In the genomic region with DNA sequence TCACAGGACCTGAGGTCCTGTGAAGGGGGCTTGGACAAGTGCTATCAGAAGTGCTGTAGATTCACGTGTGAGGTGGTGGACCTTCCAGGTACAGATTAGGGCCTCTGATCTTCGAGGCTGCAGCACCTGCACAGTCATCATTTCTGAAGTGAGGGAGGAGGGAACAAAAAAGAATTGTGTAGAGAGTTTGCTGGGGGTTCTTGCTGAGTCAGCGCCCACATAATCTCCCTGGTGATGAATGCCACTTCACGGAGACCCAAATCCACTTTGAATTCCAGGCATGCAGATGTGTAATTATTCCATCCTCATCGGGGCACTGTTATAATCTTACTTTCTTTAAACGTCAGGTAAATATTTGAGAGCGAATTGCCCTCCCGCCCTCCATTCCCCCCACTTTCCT, we compare ENCODE assay signal across 8 cellular contexts.
"Had no signal": no experiment of that assay in that cellular context is flagged by ENCODE, and none has a peak within 500 bp of the region (broad histone marks: within the 10 kb centered on the region; RNA-seq: fewer than 3 reads in every experiment).

No MANE protein-coding gene starts in this region.

- H3K4me2 ChIP-seq: KMS-11 had no signal

- H3K9ac ChIP-seq: GM23248, KMS-11 had no signal

- H3K27ac ChIP-seq: GM23248, KMS-11 had no signal

- H2AFZ ChIP-seq: GM23248 had no signal

- DNase-seq: GM23248, GOT3, H9, HCEC 1CT, KBM-7 had no signal

- FAIRE-seq: H54, HTR-8/SVneo had no signal

- H3K4me3 ChIP-seq: GM23248 had no signal
